31 cellular contexts compared by ENCODE assay signal in the genomic region with DNA sequence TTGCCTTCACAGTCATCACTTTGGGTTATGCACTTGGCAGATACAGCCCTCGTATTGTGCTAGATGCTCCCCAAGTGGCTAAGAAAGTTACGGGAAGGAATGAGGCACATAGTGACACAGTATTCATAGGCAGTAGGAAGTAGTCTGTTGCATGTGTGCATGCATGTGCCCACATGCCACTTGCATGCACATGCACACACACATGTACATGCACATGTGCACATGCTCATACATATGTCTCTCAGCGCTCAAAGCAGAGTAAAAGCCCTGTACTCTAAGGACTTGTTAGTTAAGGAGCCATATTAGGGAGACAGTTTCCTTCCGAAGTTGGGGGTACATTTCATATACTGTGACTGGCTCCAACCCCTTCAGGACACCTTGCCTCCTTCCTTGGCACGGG.
"Had no signal": no experiment of that assay in that cellular context is flagged by ENCODE, and none has a peak within 500 bp of the region (broad histone marks: within the 10 kb centered on the region; RNA-seq: fewer than 3 reads in every experiment).

No MANE protein-coding gene starts in this region.

- H3K36me3 ChIP-seq: MG63 had no signal

- H3K4me3 ChIP-seq: MG63 had no signal

- DNase-seq: MG63, MM.1S, NCI-H1048, NCI-H1092, NCI-H1092 treated with DMSO at 0.1 percent for 48 hours, NCI-H1105, NCI-H1105 treated with DMSO at 0.1 percent for 48 hours, NCI-H1417, NCI-H1417 treated with DMSO at 0.1 percent for 48 hours, NCI-H1436, NCI-H1436 treated with DMSO at 0.1 percent for 48 hours, NCI-H146, NCI-H1694, NCI-H1694 treated with DMSO at 0.1 percent for 48 hours, NCI-H187, NCI-H187 treated with DMSO at 0.1 percent for 48 hours, NCI-H1930, NCI-H2029, NCI-H2029 treated with DMSO at 0.1 percent for 48 hours, NCI-H2081, NCI-H2081 treated with DMSO at 0.1 percent for 48 hours, NCI-H2107, NCI-H2171, NCI-H2171 treated with DMSO at 0.1 percent for 48 hours, NCI-H2227 treated with DMSO at 0.1 percent for 48 hours, NCI-H226, NCI-H345, NCI-H446, NCI-H446 treated with DMSO at 0.1 percent for 48 hours, NCI-H510A, NCI-H510A treated with DMSO at 0.1 percent for 48 hours had no signal

- H3K27me3 ChIP-seq: MG63 had no signal
